In genomic region chr6:1286972-1287600, GRCh38 we compare ENCODE assay signal across 12 cellular contexts. TPM values are rescaled to one million over a fixed set of nuclear protein-coding genes. Genes with fewer than 3 reads are reported as not detected.
A peak's percentile ranks its signal among the peaks of the same experiment; 100 is the strongest.
DNase-seq lines count a peak whose midpoint lies in the region; TF ChIP-seq lines count a peak whose summit lies in the region.
"Had no signal": no experiment of that assay in that cellular context is flagged by ENCODE, and none has a peak within 500 bp of the region (broad histone marks: within the 10 kb centered on the region; RNA-seq: fewer than 3 reads in every experiment).

No MANE protein-coding gene starts in this region.

- peak overlapping the region in 6 of 11 experiments; percentile 5 to 83 (median 56); a peak in 10 of 22 replicates for H3K4me2 ChIP-seq in BLaER1 treated with 17β-estradiol and CSF1 and Interleukin-3, amounts not matched to agents 10 nM and 100 nM
- H3K4me2 ChIP-seq in mesenchymal stem cell (ENCODE audit: low read length, poor library complexity, severe bottlenecking) = no peak overlapping the region

- no peak overlapping the region for H3K4ac ChIP-seq in mesenchymal stem cell (ENCODE audit: low read depth in 1 of 2, low read length in 2 of 2)

- H2BK12ac ChIP-seq in mesenchymal stem cell (ENCODE audit: low read length in 2 of 2) = no peak overlapping the region

- peak; percentile 98 for DNase-seq in NB4 (ENCODE audit: low read depth)
- DNase-seq in choroid plexus epithelial cell (ENCODE audit: low read depth) = peak; percentile 97
- peak; percentile 89 for DNase-seq in mesenchymal stem cell
- DNase-seq in activated naive CD4-positive, alpha-beta T cell treated with anti-CD3 and anti-CD28 coated beads, Interleukin-2, amount 50 U/mL, for 16 hours = no peak
- no peak for DNase-seq in NAMALWA (ENCODE audit: low spot score)
- DNase-seq in NCI-H2081 (lab: John Stamatoyannopoulos, UW) = no peak
- DNase-seq in mesenteric fat pad (ENCODE audit: low spot score) = no peak
- DNase-seq: NCI-H748 treated with DMSO at 0.1 percent for 48 hours; stimulated activated CD4-positive, alpha-beta T cell treated with anti-CD3 and anti-CD28 coated beads, Interleukin-4, amount 100 ng/mL, for 4 hours had no signal

- peak overlapping the region in 5 of 11 experiments; percentile 42 to 61 (median 45); a peak in 7 of 22 replicates for H3K9ac ChIP-seq in BLaER1 treated with 17β-estradiol and CSF1 and Interleukin-3, amounts not matched to agents 10 nM and 100 nM
- H3K9ac ChIP-seq in mesenchymal stem cell (ENCODE audit: low read length) = no peak overlapping the region

- H2BK15ac ChIP-seq in mesenchymal stem cell (ENCODE audit: low read depth, poor library complexity, severe bottlenecking) = no peak overlapping the region

- no peak for TF ChIP-seq CTCF in NB4 (IDR thresholded peaks at IDR 0.05; ENCODE audit: low read depth, low read length)
- TF ChIP-seq CTCF in choroid plexus epithelial cell (conservative IDR thresholded peaks at IDR 0.05; ENCODE audit: low read depth, low read length) = no peak

- no peaks in the 10 kb centered on the region for H3K36me3 ChIP-seq in BLaER1 treated with 17β-estradiol and CSF1 and Interleukin-3, amounts not matched to agents 10 nM and 100 nM
- no peaks in the 10 kb centered on the region for H3K36me3 ChIP-seq in mesenchymal stem cell (ENCODE audit: control insufficient read depth in 1 of 2, insufficient read depth in 2 of 2, low read depth in 1 of 2, low read length in 2 of 2)

- no peak overlapping the region for H2AFZ ChIP-seq in mesenchymal stem cell (ENCODE audit: low read depth, low read length)

- no peak overlapping the region for H2BK5ac ChIP-seq in mesenchymal stem cell (ENCODE audit: low read depth, low read length, poor library complexity, severe bottlenecking)

- no peak for TF ChIP-seq POLR2A in NB4 (IDR thresholded peaks at IDR 0.05; ENCODE audit: extremely low read depth, insufficient read length)

- WGBS in mesenchymal stem cell = 24% methylated on average over 5 of the region's 8 CpGs

- peak overlapping the region in 8 of 11 experiments; percentile 28 to 85 (median 75); a peak in 13 of 22 replicates for H3K27ac ChIP-seq in BLaER1 treated with 17β-estradiol and CSF1 and Interleukin-3, amounts not matched to agents 10 nM and 100 nM
- H3K27ac ChIP-seq in mesenchymal stem cell (ENCODE audit: low read length, poor library complexity, severe bottlenecking) = peak overlapping the region; percentile 2

- peaks cover 0 to 8% (median 0%) of the 10 kb centered on the region in 11 experiments; a peak in 1 of 22 replicates for H3K9me3 ChIP-seq in BLaER1 treated with 17β-estradiol and CSF1 and Interleukin-3, amounts not matched to agents 10 nM and 100 nM (replicated peaks in 1 of 11)
- no peaks in the 10 kb centered on the region for H3K9me3 ChIP-seq in mesenchymal stem cell (ENCODE audit: control insufficient read depth, low read length)

- no peak overlapping the region for H2AK5ac ChIP-seq in mesenchymal stem cell (ENCODE audit: low read length, severe bottlenecking)

- H3K79me1 ChIP-seq in mesenchymal stem cell (replicated peaks; ENCODE audit: low read length, poor library complexity, severe bottlenecking) = no peaks in the 10 kb centered on the region

- no peak overlapping the region for H3K18ac ChIP-seq in mesenchymal stem cell (ENCODE audit: low read depth in 1 of 2, low read length in 2 of 2)

- H3K14ac ChIP-seq in mesenchymal stem cell (ENCODE audit: low read length in 2 of 2) = no peak overlapping the region

- H4K20me1 ChIP-seq in BLaER1 treated with 17β-estradiol and CSF1 and Interleukin-3, amounts not matched to agents 10 nM and 100 nM = no peaks in the 10 kb centered on the region

- no peak overlapping the region for H4K8ac ChIP-seq in mesenchymal stem cell (ENCODE audit: low read length)

- H3K4me3 ChIP-seq in BLaER1 treated with 17β-estradiol and CSF1 and Interleukin-3, amounts not matched to agents 10 nM and 100 nM = no peak overlapping the region
- no peak overlapping the region for H3K4me3 ChIP-seq in NB4 (ENCODE audit: low read depth, low read length)
- no peak overlapping the region for H3K4me3 ChIP-seq in choroid plexus epithelial cell (ENCODE audit: low read depth, low read length)
- H3K4me3 ChIP-seq in mesenchymal stem cell (ENCODE audit: insufficient read depth in 1 of 2, low read depth in 1 of 2, low read length in 2 of 2) = no peak overlapping the region

- no peaks in the 10 kb centered on the region; a peak in 1 of 22 replicates for H3K27me3 ChIP-seq in BLaER1 treated with 17β-estradiol and CSF1 and Interleukin-3, amounts not matched to agents 10 nM and 100 nM
- no peaks in the 10 kb centered on the region for H3K27me3 ChIP-seq in mesenchymal stem cell (ENCODE audit: control insufficient read depth in 1 of 2, insufficient read depth in 1 of 2, low read length in 2 of 2)

- no peak overlapping the region for H4K91ac ChIP-seq in mesenchymal stem cell (ENCODE audit: low read length)

- H2BK120ac ChIP-seq in mesenchymal stem cell (ENCODE audit: low read depth, low read length) = peak overlapping the region; percentile 36

- peaks cover 0 to 70% (median 12%) of the 10 kb centered on the region in 10 experiments; a peak in 10 of 20 replicates for H3K4me1 ChIP-seq in BLaER1 treated with 17β-estradiol and CSF1 and Interleukin-3, amounts not matched to agents 10 nM and 100 nM
- H3K4me1 ChIP-seq in mesenchymal stem cell (ENCODE audit: control insufficient read depth, insufficient read depth, low read depth, low read length) = peaks cover 14% of the 10 kb centered on the region

- no peak overlapping the region for H3K23ac ChIP-seq in mesenchymal stem cell (ENCODE audit: low read length in 2 of 2)

RNA-seq across cellular contexts. Expression of gene FOXQ1, which starts 24.8 kb away (rescaled TPM):
- 0.21 TPM for polyA plus RNA-seq in mesenchymal stem cell (2013, experiment 1 of 2)
- polyA plus RNA-seq in mesenchymal stem cell (2013, experiment 2 of 2) = 0.19 TPM
- not detected for total RNA-seq in mesenteric fat pad
- total RNA-seq: glomerular endothelial cell, myocyte had no signal

Comparison
In these comparisons a context has a peak if more than half of its experiments do, and no peak if none do; other contexts are left out.
1. DNase-seq: peak in NB4 (single experiment), choroid plexus epithelial cell (single experiment) and mesenchymal stem cell (single experiment); none in activated naive CD4-positive, alpha-beta T cell treated with anti-CD3 and anti-CD28 coated beads, Interleukin-2, amount 50 U/mL, for 16 hours (single experiment), NAMALWA (single experiment), NCI-H2081 (0 of 2) and mesenteric fat pad (single experiment).